ENCODE assay signal across 2 cellular contexts in genomic region chr9:133006731-133007352, GRCh38.
TF ChIP-seq lines count a peak whose summit lies in the region.

No MANE protein-coding gene starts in this region.

TF ChIP-seq in IMR-90, 13 proteins besides CTCF, POLR2A, EP300 and RAD21:
- no peak for TF ChIP-seq USF2 (IDR thresholded peaks at IDR 0.05; ENCODE audit: low read depth, low read length)
- TF ChIP-seq, protein P1, sequence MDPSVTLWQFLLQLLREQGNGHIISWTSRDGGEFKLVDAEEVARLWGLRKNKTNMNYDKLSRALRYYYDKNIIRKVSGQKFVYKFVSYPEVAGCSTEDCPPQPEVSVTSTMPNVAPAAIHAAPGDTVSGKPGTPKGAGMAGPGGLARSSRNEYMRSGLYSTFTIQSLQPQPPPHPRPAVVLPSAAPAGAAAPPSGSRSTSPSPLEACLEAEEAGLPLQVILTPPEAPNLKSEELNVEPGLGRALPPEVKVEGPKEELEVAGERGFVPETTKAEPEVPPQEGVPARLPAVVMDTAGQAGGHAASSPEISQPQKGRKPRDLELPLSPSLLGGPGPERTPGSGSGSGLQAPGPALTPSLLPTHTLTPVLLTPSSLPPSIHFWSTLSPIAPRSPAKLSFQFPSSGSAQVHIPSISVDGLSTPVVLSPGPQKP (IDR thresholded peaks at IDR 0.05; ENCODE audit: borderline replicate concordance, low read depth, low read length) = no peak
- no peak for TF ChIP-seq BHLHE40 (IDR thresholded peaks at IDR 0.05; ENCODE audit: low read depth, low read length)
- no peak for TF ChIP-seq FOS (IDR thresholded peaks at IDR 0.05; ENCODE audit: low read depth, low read length)
- TF ChIP-seq SMC3 (IDR thresholded peaks at IDR 0.05; ENCODE audit: low read depth, low read length) = no peak
- no peak for TF ChIP-seq NFE2L2 (IDR thresholded peaks at IDR 0.05; ENCODE audit: low read depth, low read length)
- no peak for TF ChIP-seq MAZ (IDR thresholded peaks at IDR 0.05; ENCODE audit: borderline replicate concordance, low read depth, low read length)
- no peak for TF ChIP-seq MAFK (IDR thresholded peaks at IDR 0.05; ENCODE audit: low read depth, low read length)
- no peak for TF ChIP-seq CEBPB (IDR thresholded peaks at IDR 0.05; ENCODE audit: low read depth, low read length)
- TF ChIP-seq RCOR1 (IDR thresholded peaks at IDR 0.05; ENCODE audit: insufficient replicate concordance, low read length) = no peak
- no peak for TF ChIP-seq RFX5 (IDR thresholded peaks at IDR 0.05; ENCODE audit: low read depth, low read length)
- no peak for TF ChIP-seq MXI1 (IDR thresholded peaks at IDR 0.05; ENCODE audit: borderline replicate concordance, low read depth, low read length)
- TF ChIP-seq CHD1 (IDR thresholded peaks at IDR 0.05; ENCODE audit: low read depth, low read length) = no peak

TF ChIP-seq in K562, 482 proteins besides CTCF, POLR2A, EP300 and RAD21:
- TF ChIP-seq EHMT2 (IDR thresholded peaks at IDR 0.05) (peak; percentile 66), ATF7 (IDR thresholded peaks at IDR 0.05) (no peak), GATA2 (CRISPR knock-in tag; IDR thresholded peaks at IDR 0.05) (no peak), AFF4 (CRISPR knock-in tag; IDR thresholded peaks at IDR 0.05) (no peak), RNF219 (CRISPR knock-in tag; IDR thresholded peaks at IDR 0.05) (no peak), CREM (IDR thresholded peaks at IDR 0.05; ENCODE audit: low read depth) (no peak), TCF7L2 (IDR thresholded peaks at IDR 0.05; ENCODE audit: low read depth, low read length) (no peak), WHSC1 (IDR thresholded peaks at IDR 0.05; ENCODE audit: low read length) (no peak), ZNF408 (CRISPR knock-in tag; IDR thresholded peaks at IDR 0.05; ENCODE audit: low read depth) (no peak)
TF ChIP-seq in K562: peak in this region for 1.
